23 cellular contexts compared by ENCODE assay signal in genomic region chr22:46551321-46551720, GRCh38.
"Had no signal": no experiment of that assay in that cellular context is flagged by ENCODE, and none has a peak within 500 bp of the region (broad histone marks: within the 10 kb centered on the region; RNA-seq: fewer than 3 reads in every experiment).

No MANE protein-coding gene starts in this region.

- H3K27ac ChIP-seq: colonic mucosa, foreskin keratinocyte, neutrophil, suprapubic skin, thyroid gland had no signal

- H3K36me3 ChIP-seq: colonic mucosa, neutrophil, suprapubic skin, thyroid gland had no signal

- ATAC-seq: foreskin keratinocyte; left lobe of liver; naive thymus-derived CD4-positive, alpha-beta T cell; right cardiac atrium; stimulated activated effector memory CD8-positive, alpha-beta T cell treated with anti-CD3 and anti-CD28 coated beads, Interleukin-12 subunit alpha, Interleukin-12 subunit beta, amount 100 ng/mL, for 72 hours; stimulated activated naive CD8-positive, alpha-beta T cell treated with anti-CD3 and anti-CD28 coated beads, Interleukin-15, Interleukin-2, amounts not matched to agents 100 U/mL and 50 U/mL, for 24 hours had no signal

- H3K27me3 ChIP-seq: colonic mucosa, foreskin keratinocyte, suprapubic skin, thyroid gland had no signal

- H3K9me3 ChIP-seq: colonic mucosa, neutrophil, suprapubic skin, thyroid gland had no signal

- H3K4me1 ChIP-seq: colonic mucosa had no signal

- FAIRE-seq: endothelial cell of umbilical vein, islet of Langerhans, small intestine, urothelium cell line had no signal

- H3K4me3 ChIP-seq: colonic mucosa, suprapubic skin, thyroid gland had no signal

- DNase-seq: cerebellar nuclear complex; colonic mucosa; dermis blood vessel endothelial cell; erythroblast; foreskin keratinocyte; head of caudate nucleus; hippocampal formation; mesendoderm; naive thymus-derived CD4-positive, alpha-beta T cell; nephron progenitor cell; small intestine; stimulated activated CD4-positive, alpha-beta T cell treated with anti-CD3 and anti-CD28 coated beads, Interleukin-4, amount 100 ng/mL, for 1 hour; stimulated activated CD8-positive, alpha-beta memory T cell treated with anti-CD3 and anti-CD28 coated beads, Interleukin-4, amount 100 ng/mL, for 48 hours; stimulated activated naive CD8-positive, alpha-beta T cell treated with anti-CD3 and anti-CD28 coated beads, Interleukin-15, Interleukin-2, amounts not matched to agents 100 U/mL and 50 U/mL, for 24 hours; thyroid gland had no signal
